ENCODE assay signal across 10 cellular contexts in the genomic region with DNA sequence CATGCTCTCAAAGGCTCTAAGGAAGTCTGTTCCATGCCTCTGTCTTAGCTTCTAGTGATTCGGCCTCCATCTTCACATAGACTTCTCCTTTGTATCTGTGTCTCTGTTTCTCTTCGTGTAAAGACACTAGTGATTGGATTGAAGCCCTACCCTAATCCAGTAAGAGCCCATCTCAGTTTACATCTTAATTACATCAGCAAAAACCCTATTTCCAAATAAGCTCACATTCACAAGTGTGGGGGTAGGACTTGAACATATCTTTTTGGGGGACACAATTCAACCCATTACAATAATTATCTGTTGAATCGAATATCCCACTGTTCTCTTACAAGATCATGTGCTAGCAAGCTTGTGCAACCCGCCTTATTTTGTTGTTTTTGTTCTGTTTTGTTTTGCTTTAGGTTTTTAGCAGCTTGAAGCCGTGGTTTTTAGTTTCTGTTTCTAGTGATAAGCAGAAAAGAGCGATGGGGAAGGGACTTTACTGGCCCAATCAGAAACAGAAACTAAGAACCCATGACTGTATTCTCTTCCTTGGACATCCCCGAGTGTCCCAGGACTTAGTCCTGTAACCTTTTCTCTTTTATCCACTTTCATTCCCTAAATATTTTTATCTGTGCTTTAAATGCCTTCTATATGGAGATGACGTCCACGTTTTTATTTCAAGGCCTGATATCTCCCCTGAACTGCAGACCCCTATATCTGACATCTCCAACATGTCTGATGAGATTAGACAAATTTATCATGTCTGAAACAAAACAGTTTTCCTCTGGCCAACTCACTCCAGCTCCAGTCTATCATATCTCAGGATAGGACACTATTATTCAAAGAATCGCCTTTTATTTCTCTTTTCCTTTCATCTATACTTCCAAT.
A peak's percentile ranks its signal among the peaks of the same experiment; 100 is the strongest.
DNase-seq lines count a peak whose midpoint lies in the region; ATAC-seq and TF ChIP-seq lines count a peak whose summit lies in the region.
"Had no signal": no experiment of that assay in that cellular context is flagged by ENCODE, and none has a peak within 500 bp of the region (broad histone marks: within the 10 kb centered on the region; RNA-seq: fewer than 3 reads in every experiment).

No MANE protein-coding gene starts in this region.

- POLR2A ChIA-PET in IMR-90 (lab: Charles Lee; ENCODE audit: unreplicated experiment) = no interaction called here

- peak; percentile 88 for ATAC-seq in GM18867 (IDR thresholded peaks at IDR 0.05; ENCODE audit: unreplicated experiment)
- ATAC-seq in GM21528 (IDR thresholded peaks at IDR 0.05; ENCODE audit: low FRiP score, unreplicated experiment) = peak; percentile 55
- ATAC-seq in IMR-90 (ENCODE audit: low read depth) = no peak
- no peak for ATAC-seq in HG03196 (IDR thresholded peaks at IDR 0.05; ENCODE audit: unreplicated experiment)

- 0 out of 2 replicates have a peak overlapping the region, but pooled peaks have one; percentile 9 for H2AK5ac ChIP-seq in IMR-90 (ENCODE audit: low read depth, low read length)

- no peak for TF ChIP-seq RAD21 in IMR-90 (IDR thresholded peaks at IDR 0.05; ENCODE audit: low read length)

- dilution Hi-C loops in IMR-90 (cut with HindIII; ENCODE audit: low sequenced_read_pairs, unreplicated experiment) = no loop called here

- H3K14ac ChIP-seq in IMR-90 (replicated peaks; ENCODE audit: low read depth, low read length) = 0 out of 2 replicates have a peak overlapping the region, but pooled peaks have one; percentile 37

- no peak overlapping the region for H4K91ac ChIP-seq in IMR-90 (ENCODE audit: insufficient read depth, low read depth, low read length)

- H3K4me3 ChIP-seq in IMR-90 (ENCODE audit: insufficient read depth, low read depth, low read length) = no peak overlapping the region
- H3K4me3 ChIP-seq in tibial artery = no peak overlapping the region
- H3K4me3 ChIP-seq: stomach had no signal

- CTCF ChIA-PET in IMR-90 (lab: Yijun Ruan, JAX) = no interaction called here

- no peak overlapping the region for H3K27ac ChIP-seq in IMR-90 (ENCODE audit: insufficient read depth, low read length)
- H3K27ac ChIP-seq in tibial artery = no peak overlapping the region

- no peak overlapping the region for H2BK5ac ChIP-seq in IMR-90 (ENCODE audit: low read depth, low read length, poor library complexity, severe bottlenecking)

- peaks cover 0 to 4% (median 0%) of the 10 kb centered on the region in 3 donors for H3K27me3 Mint-ChIP-seq in immature natural killer cell (ENCODE audit: low read depth in 3 of 3)

- H3K9me1 ChIP-seq in IMR-90 (ENCODE audit: insufficient read depth, low read length) = no peaks in the 10 kb centered on the region

- H3K56ac ChIP-seq in IMR-90 (ENCODE audit: extremely low read depth, insufficient read depth, low read length) = no peak overlapping the region

- no peaks in the 10 kb centered on the region for H3K36me3 Mint-ChIP-seq in immature natural killer cell

- no peak overlapping the region for H3K23ac ChIP-seq in IMR-90 (ENCODE audit: low read depth, low read length)

- intact Hi-C loops in IMR-90 (cut with micrococcal nuclease) (no loop called here), tibial artery (cut with DNase I; ENCODE audit: low total_unique reads) (no loop called here)

- H2AK9ac ChIP-seq in IMR-90 (replicated peaks; ENCODE audit: low read depth, low read length, poor library complexity) = no peak overlapping the region

- no peak overlapping the region for H4K5ac ChIP-seq in IMR-90 (ENCODE audit: low read depth, low read length)

- DNase-seq in IMR-90 = no peak
- peak; percentile 33 to 53 (median 48) for DNase-seq in immature natural killer cell
- DNase-seq in NCI-H510A treated with DMSO at 0.1 percent for 48 hours (lab: John Stamatoyannopoulos, UW) = no peak
- no peak for DNase-seq in tibial artery
- DNase-seq: activated naive CD4-positive, alpha-beta T cell; stimulated activated CD4-positive, alpha-beta T cell treated with anti-CD3 and anti-CD28 coated beads, Interleukin-12 subunit alpha, Interleukin-12 subunit beta, amount 100 ng/mL, for 4 hours; stomach had no signal

- H3K27ac Mint-ChIP-seq in immature natural killer cell = peak overlapping the region; percentile 89 to 95 (median 94)

- 0 out of 4 replicates have a peak, but pooled peaks cover 0 to 3% of the 10 kb centered on the region in 2 experiments for H3K79me1 ChIP-seq in IMR-90 (ENCODE audit: low read depth in 1 of 2, low read length in 2 of 2)

- no peak overlapping the region for H2BK15ac ChIP-seq in IMR-90 (ENCODE audit: low read depth, low read length)

- H4K8ac ChIP-seq in IMR-90 (ENCODE audit: low read depth in 2 of 2, low read length in 2 of 2) = no peak overlapping the region

- TF ChIP-seq CTCF in IMR-90 (conservative IDR thresholded peaks at IDR 0.05; ENCODE audit: low read depth, low read length) = no peak
- TF ChIP-seq CTCF in tibial artery (IDR thresholded peaks at IDR 0.05) = no peak

- no peaks in the 10 kb centered on the region for H3K9me3 ChIP-seq in IMR-90 (ENCODE audit: control insufficient read depth, insufficient read depth, low read length)
- H3K9me3 ChIP-seq in tibial artery = no peaks in the 10 kb centered on the region
- H3K9me3 ChIP-seq: stomach had no signal

- no TSS peak for BruUV-seq in IMR-90 (replicated peaks; lab: Mats Ljungman, UMichigan)

- H3K9me3 Mint-ChIP-seq in immature natural killer cell = no peaks in the 10 kb centered on the region

- H3K4me3 Mint-ChIP-seq in immature natural killer cell = peak overlapping the region; percentile 79 to 86 (median 83)

- no peak overlapping the region for H2BK20ac ChIP-seq in IMR-90 (ENCODE audit: low read depth, low read length)

- H3K27me3 ChIP-seq in IMR-90 (ENCODE audit: control insufficient read depth, insufficient read depth, low read length) = no peaks in the 10 kb centered on the region
- H3K27me3 ChIP-seq in tibial artery = no peaks in the 10 kb centered on the region
- H3K27me3 ChIP-seq: stomach had no signal

- H3K18ac ChIP-seq in IMR-90 (ENCODE audit: low read depth, low read length) = no peak overlapping the region

- no CpG with 5 or more reads among the region's 10 CpGs for WGBS in IMR-90 (ENCODE audit: extremely low coverage in 2 of 2, insufficient read length in 1 of 2), 2 experiments

- H3K4me1 Mint-ChIP-seq in immature natural killer cell = peaks cover 20 to 28% of the 10 kb centered on the region in 2 donors

- H3K36me3 ChIP-seq in IMR-90 (ENCODE audit: control insufficient read depth, insufficient read depth, low read length) (no peaks in the 10 kb centered on the region), tibial artery (no peaks in the 10 kb centered on the region)
- H3K36me3 ChIP-seq: stomach had no signal

- no peak overlapping the region for H3K9ac ChIP-seq in IMR-90 (ENCODE audit: low read depth, low read length)

- no peaks in the 10 kb centered on the region for H4K20me1 ChIP-seq in IMR-90 (ENCODE audit: insufficient read depth, low read length)

- in situ Hi-C loops in IMR-90 (cut with MboI; ENCODE audit: low sequenced_read_pairs) = no loop called here

- H3K4ac ChIP-seq in IMR-90 (ENCODE audit: low read depth, low read length) = no peak overlapping the region

- H2BK120ac ChIP-seq in IMR-90 (ENCODE audit: low read depth, low read length) = no peak overlapping the region

- no peak for TF ChIP-seq POLR2A in IMR-90 (IDR thresholded peaks at IDR 0.05; ENCODE audit: low read depth, low read length)

- H3K4me1 ChIP-seq in IMR-90 (ENCODE audit: control insufficient read depth, insufficient read depth, low read length) = no peaks in the 10 kb centered on the region
- H3K4me1 ChIP-seq in tibial artery = no peaks in the 10 kb centered on the region
- H3K4me1 ChIP-seq: stomach had no signal

- no peak overlapping the region for H2AFZ ChIP-seq in IMR-90 (replicated peaks; ENCODE audit: low read length, poor library complexity)

- no peak overlapping the region for H3K4me2 ChIP-seq in IMR-90 (ENCODE audit: low read depth, low read length)

TF ChIP-seq in IMR-90, 13 proteins besides CTCF, POLR2A, EP300 and RAD21:
- TF ChIP-seq RFX5 (IDR thresholded peaks at IDR 0.05; ENCODE audit: low read depth, low read length) (no peak), RCOR1 (IDR thresholded peaks at IDR 0.05; ENCODE audit: insufficient replicate concordance, low read length) (no peak), MAFK (IDR thresholded peaks at IDR 0.05; ENCODE audit: low read depth, low read length) (no peak), MXI1 (IDR thresholded peaks at IDR 0.05; ENCODE audit: borderline replicate concordance, low read depth, low read length) (no peak), CHD1 (IDR thresholded peaks at IDR 0.05; ENCODE audit: low read depth, low read length) (no peak), BHLHE40 (IDR thresholded peaks at IDR 0.05; ENCODE audit: low read depth, low read length) (no peak), CEBPB (IDR thresholded peaks at IDR 0.05; ENCODE audit: low read depth, low read length) (no peak), SMC3 (IDR thresholded peaks at IDR 0.05; ENCODE audit: low read depth, low read length) (no peak), NFE2L2 (IDR thresholded peaks at IDR 0.05; ENCODE audit: low read depth, low read length) (no peak), MAZ (IDR thresholded peaks at IDR 0.05; ENCODE audit: borderline replicate concordance, low read depth, low read length) (no peak), FOS (IDR thresholded peaks at IDR 0.05; ENCODE audit: low read depth, low read length) (no peak)
- TF ChIP-seq, protein P1, sequence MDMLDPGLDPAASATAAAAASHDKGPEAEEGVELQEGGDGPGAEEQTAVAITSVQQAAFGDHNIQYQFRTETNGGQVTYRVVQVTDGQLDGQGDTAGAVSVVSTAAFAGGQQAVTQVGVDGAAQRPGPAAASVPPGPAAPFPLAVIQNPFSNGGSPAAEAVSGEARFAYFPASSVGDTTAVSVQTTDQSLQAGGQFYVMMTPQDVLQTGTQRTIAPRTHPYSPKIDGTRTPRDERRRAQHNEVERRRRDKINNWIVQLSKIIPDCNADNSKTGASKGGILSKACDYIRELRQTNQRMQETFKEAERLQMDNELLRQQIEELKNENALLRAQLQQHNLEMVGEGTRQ (IDR thresholded peaks at IDR 0.05; ENCODE audit: low read depth, low read length) = no peak
- TF ChIP-seq, protein P2, sequence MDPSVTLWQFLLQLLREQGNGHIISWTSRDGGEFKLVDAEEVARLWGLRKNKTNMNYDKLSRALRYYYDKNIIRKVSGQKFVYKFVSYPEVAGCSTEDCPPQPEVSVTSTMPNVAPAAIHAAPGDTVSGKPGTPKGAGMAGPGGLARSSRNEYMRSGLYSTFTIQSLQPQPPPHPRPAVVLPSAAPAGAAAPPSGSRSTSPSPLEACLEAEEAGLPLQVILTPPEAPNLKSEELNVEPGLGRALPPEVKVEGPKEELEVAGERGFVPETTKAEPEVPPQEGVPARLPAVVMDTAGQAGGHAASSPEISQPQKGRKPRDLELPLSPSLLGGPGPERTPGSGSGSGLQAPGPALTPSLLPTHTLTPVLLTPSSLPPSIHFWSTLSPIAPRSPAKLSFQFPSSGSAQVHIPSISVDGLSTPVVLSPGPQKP (IDR thresholded peaks at IDR 0.05; ENCODE audit: borderline replicate concordance, low read depth, low read length) = no peak

Comparison
In these comparisons a context has a peak if more than half of its experiments do, and no peak if none do; other contexts are left out.
1. ATAC-seq: peak in GM18867 (single experiment) and GM21528 (single experiment); none in IMR-90 (single experiment) and HG03196 (single experiment).
2. DNase-seq: peak in immature natural killer cell (3 of 3); none in IMR-90 (single experiment), NCI-H510A treated with DMSO at 0.1 percent for 48 hours (single experiment) and tibial artery (0 of 2).